Comparison of ENCODE assay signal across 24 cellular contexts in the genomic region with DNA sequence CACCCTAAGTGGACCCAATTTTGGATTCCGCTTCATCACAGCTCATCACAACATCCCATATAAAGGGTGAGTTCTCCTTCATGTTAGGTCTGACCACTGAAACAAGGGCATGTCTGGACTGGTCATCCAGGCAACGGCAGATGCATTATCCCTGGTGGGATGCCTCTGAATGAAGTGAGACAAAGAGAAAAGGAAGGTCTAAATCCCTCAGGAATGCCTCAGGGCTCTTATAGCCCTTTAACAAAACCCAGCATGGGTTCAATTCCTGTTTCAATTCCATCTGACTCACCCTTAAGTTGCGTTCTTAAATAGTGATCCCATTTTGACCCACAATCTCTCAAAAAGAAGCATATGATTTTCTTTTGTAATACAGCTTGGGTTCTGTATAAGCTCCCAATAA.
DNase-seq lines count a peak whose midpoint lies in the region; ATAC-seq and TF ChIP-seq lines count a peak whose summit lies in the region.
"Had no signal": no experiment of that assay in that cellular context is flagged by ENCODE, and none has a peak within 500 bp of the region (broad histone marks: within the 10 kb centered on the region; RNA-seq: fewer than 3 reads in every experiment).

No MANE protein-coding gene starts in this region.

- 36% methylated on average over 3 of the region's 3 CpGs for WGBS in SK-N-SH (ENCODE audit: low lambda C conversion rate)
- 0 to 67% methylated on average over 1 to 3 of the region's 3 CpGs for WGBS in endodermal cell (ENCODE audit: insufficient coverage in 1 of 2, insufficient read length in 1 of 2), 2 experiments

- POLR2A ChIA-PET in SK-N-SH (lab: Yijun Ruan, JAX), result no interaction called here
- POLR2A ChIA-PET in RWPE1 (lab: Yijun Ruan, JAX; ENCODE audit: low non-redundant PET), result no interaction called here

- no peak overlapping the region for H2AFZ ChIP-seq in SK-N-SH (ENCODE audit: low read depth)

- no peaks in the 10 kb centered on the region for H4K20me1 ChIP-seq in SK-N-SH (ENCODE audit: insufficient read depth)

- H3K79me2 ChIP-seq in SK-N-SH (ENCODE audit: insufficient read depth), result no peaks in the 10 kb centered on the region

- H3K9me3 Mint-ChIP-seq in endodermal cell, result peaks cover 13% of the 10 kb centered on the region

- H3K27me3 Mint-ChIP-seq in endodermal cell (ENCODE audit: insufficient read depth), result no peaks in the 10 kb centered on the region
- H3K27me3 Mint-ChIP-seq: activated CD8-positive, alpha-beta T cell treated with anti-CD3 and anti-CD28 coated beads for 36 hours; natural killer cell treated with Interleukin-12 subunit alpha and Interleukin-12 subunit beta and Interleukin-15 and Interleukin-18, amount 100 ng/mL, for 72 hours; T-cell had no signal

- H3K9me3 ChIP-seq in SK-N-SH (no peaks in the 10 kb centered on the region; the same call in 1 of the 2 replicates), endodermal cell (ENCODE audit: control insufficient read depth, low read length) (no peaks in the 10 kb centered on the region)
- H3K9me3 ChIP-seq: BE2C, uterus had no signal

- CTCF ChIA-PET in SK-N-SH (lab: Yijun Ruan, JAX), result no interaction called here
- CTCF ChIA-PET in RWPE1 (lab: Yijun Ruan, JAX), result no interaction called here

- H3K27ac ChIP-seq in SK-N-SH (ENCODE audit: low read depth in 2 of 2, low read length in 1 of 2), result no peak overlapping the region
- no peak overlapping the region for H3K27ac ChIP-seq in RWPE1
- no peak overlapping the region for H3K27ac ChIP-seq in endodermal cell (ENCODE audit: low read depth, low read length)
- H3K27ac ChIP-seq: brain microvascular endothelial cell, uterus, WERI-Rb-1 had no signal

- no peak for TF ChIP-seq EP300 in SK-N-SH (IDR thresholded peaks at IDR 0.05; ENCODE audit: borderline replicate concordance in 1 of 2, low read depth in 1 of 2, low read length in 1 of 2)

- H3K36me3 ChIP-seq in SK-N-SH (replicated peaks in 1 of 2; ENCODE audit: control insufficient read depth in 1 of 2, insufficient read depth in 2 of 2, low read length in 1 of 2) (no peaks in the 10 kb centered on the region), endodermal cell (ENCODE audit: control insufficient read depth, insufficient read depth, low read length) (no peaks in the 10 kb centered on the region)
- H3K36me3 ChIP-seq: BE2C, brain microvascular endothelial cell, uterus, WERI-Rb-1 had no signal

- no peak overlapping the region for H3K4me3 ChIP-seq in SK-N-SH (ENCODE audit: low read depth in 2 of 2, low read length in 1 of 2)
- H3K4me3 ChIP-seq in endodermal cell (ENCODE audit: low read length), result peak overlapping the region; percentile 54
- H3K4me3 ChIP-seq: uterus had no signal

- H3F3A ChIP-seq in SK-N-SH (replicated peaks; ENCODE audit: insufficient read depth), result no peaks in the 10 kb centered on the region

- peak; percentile 42 for ATAC-seq in SK-N-SH treated with all-trans-retinoic acid at 6 μM for 48 hours
- ATAC-seq: activated CD8-positive, alpha-beta T cell treated with anti-CD3 and anti-CD28 coated beads for 36 hours; activated T-cell treated with anti-CD3 and anti-CD28 coated beads, Interleukin-2, amount 50 U/mL, for 72 hours; left cardiac atrium; natural killer cell treated with Interleukin-12 subunit alpha and Interleukin-12 subunit beta and Interleukin-15 and Interleukin-18, amount 100 ng/mL, for 72 hours; T-cell had no signal

- no peaks in the 10 kb centered on the region for H3K4me1 ChIP-seq in SK-N-SH (ENCODE audit: control insufficient read depth in 1 of 2, insufficient read depth in 2 of 2, low read depth in 1 of 2, low read length in 1 of 2)
- H3K4me1 ChIP-seq in endodermal cell (ENCODE audit: control insufficient read depth, insufficient read depth, low read length), result peaks cover 8% of the 10 kb centered on the region
- H3K4me1 ChIP-seq: BE2C, uterus had no signal

- no peak overlapping the region for H3K4me2 ChIP-seq in SK-N-SH

- TF ChIP-seq CTCF in SK-N-SH (IDR thresholded peaks at IDR 0.05) (no peak), RWPE1 (conservative IDR thresholded peaks at IDR 0.05; ENCODE audit: low read depth) (no peak), endodermal cell (conservative IDR thresholded peaks at IDR 0.05) (no peak)

- DNase-seq in SK-N-SH (no peak), RWPE1 (ENCODE audit: low spot score) (peak; percentile 66), endodermal cell (no peak), non-pigmented ciliary epithelial cell (ENCODE audit: low read depth) (peak; percentile 46), RPMI8226 (no peak), NCI-H146 treated with DMSO at 0.1 percent for 48 hours (lab: John Stamatoyannopoulos, UW; ENCODE audit: unreplicated experiment) (no peak)
- no peak for DNase-seq in central memory CD4-positive, alpha-beta T cell
- DNase-seq: 8988T; activated CD8-positive, alpha-beta T cell treated with anti-CD3 and anti-CD28 coated beads for 36 hours; activated naive CD4-positive, alpha-beta T cell treated with anti-CD3 and anti-CD28 coated beads, Interleukin-2, amount 50 U/mL, for 16 hours; activated T-cell treated with anti-CD3 and anti-CD28 coated beads, Interleukin-2, amount 50 U/mL, for 72 hours; BE2C; brain microvascular endothelial cell; Calu3; IMR-90; left cardiac atrium; MM.1S; NCI-H187; NK-92 treated with Interleukin-12 subunit alpha and Interleukin-12 subunit beta, amount 100 ng/mL, for 24 hours; T-cell; uterus; WERI-Rb-1 had no signal

- no peak for TF ChIP-seq RAD21 in SK-N-SH (IDR thresholded peaks at IDR 0.05; ENCODE audit: low read length)

- H3K27ac Mint-ChIP-seq in endodermal cell, result no peak overlapping the region
- H3K27ac Mint-ChIP-seq: activated CD8-positive, alpha-beta T cell treated with anti-CD3 and anti-CD28 coated beads for 36 hours; activated T-cell treated with anti-CD3 and anti-CD28 coated beads, Interleukin-2, amount 50 U/mL, for 72 hours; natural killer cell treated with Interleukin-12 subunit alpha and Interleukin-12 subunit beta and Interleukin-15 and Interleukin-18, amount 100 ng/mL, for 72 hours; T-cell had no signal

- H3K9me2 ChIP-seq in SK-N-SH, result no peaks in the 10 kb centered on the region

- H3K4me1 Mint-ChIP-seq in endodermal cell, result peaks cover 19% of the 10 kb centered on the region
- H3K4me1 Mint-ChIP-seq: T-cell had no signal

- H3K4me3 Mint-ChIP-seq in endodermal cell, result no peak overlapping the region
- H3K4me3 Mint-ChIP-seq: activated CD8-positive, alpha-beta T cell treated with anti-CD3 and anti-CD28 coated beads for 36 hours; activated T-cell treated with anti-CD3 and anti-CD28 coated beads, Interleukin-2, amount 50 U/mL, for 72 hours; natural killer cell treated with Interleukin-12 subunit alpha and Interleukin-12 subunit beta and Interleukin-15 and Interleukin-18, amount 100 ng/mL, for 72 hours; T-cell had no signal

- peaks cover 5% of the 10 kb centered on the region for H3K36me3 Mint-ChIP-seq in endodermal cell (ENCODE audit: low read depth)
- H3K36me3 Mint-ChIP-seq: T-cell had no signal

- no peak overlapping the region for H3K9ac ChIP-seq in SK-N-SH
- H3K9ac ChIP-seq in endodermal cell (ENCODE audit: extremely low read depth, low read length, poor library complexity, severe bottlenecking), result no peak overlapping the region

- H3K27me3 ChIP-seq in SK-N-SH (ENCODE audit: insufficient read depth), result no peaks in the 10 kb centered on the region
- no peaks in the 10 kb centered on the region for H3K27me3 ChIP-seq in endodermal cell (ENCODE audit: control insufficient read depth, insufficient read depth, low read length, poor library complexity, severe bottlenecking)
- H3K27me3 ChIP-seq: BE2C, brain microvascular endothelial cell, uterus had no signal

TF ChIP-seq in SK-N-SH treated with all-trans-retinoic acid at 6 μM for 48 hours, 23 proteins besides CTCF, POLR2A, EP300 and RAD21 (continues in another document):
- TF ChIP-seq TCF4 (CRISPR knock-in tag; IDR thresholded peaks at IDR 0.05; ENCODE audit: borderline replicate concordance) (no peak), ZFP30 (CRISPR knock-in tag; IDR thresholded peaks at IDR 0.05) (no peak), TOX (CRISPR knock-in tag; IDR thresholded peaks at IDR 0.05; ENCODE audit: borderline replicate concordance) (no peak), RARB (CRISPR knock-in tag; IDR thresholded peaks at IDR 0.05) (no peak), PPARA (CRISPR knock-in tag; IDR thresholded peaks at IDR 0.05; ENCODE audit: borderline replicate concordance) (no peak), SNAI2 (CRISPR knock-in tag; IDR thresholded peaks at IDR 0.05) (no peak), BACH2 (CRISPR knock-in tag; IDR thresholded peaks at IDR 0.05; ENCODE audit: borderline replicate concordance) (no peak), ARNTL (CRISPR knock-in tag; IDR thresholded peaks at IDR 0.05; ENCODE audit: borderline replicate concordance, low read depth) (no peak), CSDC2 (CRISPR knock-in tag; IDR thresholded peaks at IDR 0.05) (no peak)

TF ChIP-seq in SK-N-SH, 30 proteins besides CTCF, POLR2A, EP300 and RAD21:
- TF ChIP-seq RXRA (IDR thresholded peaks at IDR 0.05; ENCODE audit: borderline replicate concordance, low read depth), result no peak
- no peak for TF ChIP-seq SIN3A (IDR thresholded peaks at IDR 0.05; ENCODE audit: borderline replicate concordance, low read depth, low read length)
- no peak for TF ChIP-seq RCOR1 (IDR thresholded peaks at IDR 0.05; ENCODE audit: low read length)
- TF ChIP-seq, protein P1, sequence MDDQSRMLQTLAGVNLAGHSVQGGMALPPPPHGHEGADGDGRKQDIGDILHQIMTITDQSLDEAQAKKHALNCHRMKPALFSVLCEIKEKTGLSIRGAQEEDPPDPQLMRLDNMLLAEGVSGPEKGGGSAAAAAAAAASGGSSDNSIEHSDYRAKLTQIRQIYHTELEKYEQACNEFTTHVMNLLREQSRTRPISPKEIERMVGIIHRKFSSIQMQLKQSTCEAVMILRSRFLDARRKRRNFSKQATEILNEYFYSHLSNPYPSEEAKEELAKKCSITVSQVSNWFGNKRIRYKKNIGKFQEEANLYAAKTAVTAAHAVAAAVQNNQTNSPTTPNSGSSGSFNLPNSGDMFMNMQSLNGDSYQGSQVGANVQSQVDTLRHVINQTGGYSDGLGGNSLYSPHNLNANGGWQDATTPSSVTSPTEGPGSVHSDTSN (IDR thresholded peaks at IDR 0.05), result no peak
- TF ChIP-seq, protein P2, sequence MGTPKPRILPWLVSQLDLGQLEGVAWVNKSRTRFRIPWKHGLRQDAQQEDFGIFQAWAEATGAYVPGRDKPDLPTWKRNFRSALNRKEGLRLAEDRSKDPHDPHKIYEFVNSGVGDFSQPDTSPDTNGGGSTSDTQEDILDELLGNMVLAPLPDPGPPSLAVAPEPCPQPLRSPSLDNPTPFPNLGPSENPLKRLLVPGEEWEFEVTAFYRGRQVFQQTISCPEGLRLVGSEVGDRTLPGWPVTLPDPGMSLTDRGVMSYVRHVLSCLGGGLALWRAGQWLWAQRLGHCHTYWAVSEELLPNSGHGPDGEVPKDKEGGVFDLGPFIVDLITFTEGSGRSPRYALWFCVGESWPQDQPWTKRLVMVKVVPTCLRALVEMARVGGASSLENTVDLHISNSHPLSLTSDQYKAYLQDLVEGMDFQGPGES (IDR thresholded peaks at IDR 0.05; ENCODE audit: low read depth, low read length), result no peak
- no peak for TF ChIP-seq NRF1 (IDR thresholded peaks at IDR 0.05; ENCODE audit: low read depth, low read length)
TF ChIP-seq in SK-N-SH: peak in this region for 0.

Comparison
In these comparisons a context has a peak if more than half of its experiments do, and no peak if none do; other contexts are left out.
1. DNase-seq: peak in RWPE1 (single experiment) and non-pigmented ciliary epithelial cell (single experiment); none in SK-N-SH (single experiment), endodermal cell (single experiment), central memory CD4-positive, alpha-beta T cell (single experiment), RPMI8226 (single experiment) and NCI-H146 treated with DMSO at 0.1 percent for 48 hours (single experiment).